ENCODE assay signal across 27 cellular contexts in the genomic region with DNA sequence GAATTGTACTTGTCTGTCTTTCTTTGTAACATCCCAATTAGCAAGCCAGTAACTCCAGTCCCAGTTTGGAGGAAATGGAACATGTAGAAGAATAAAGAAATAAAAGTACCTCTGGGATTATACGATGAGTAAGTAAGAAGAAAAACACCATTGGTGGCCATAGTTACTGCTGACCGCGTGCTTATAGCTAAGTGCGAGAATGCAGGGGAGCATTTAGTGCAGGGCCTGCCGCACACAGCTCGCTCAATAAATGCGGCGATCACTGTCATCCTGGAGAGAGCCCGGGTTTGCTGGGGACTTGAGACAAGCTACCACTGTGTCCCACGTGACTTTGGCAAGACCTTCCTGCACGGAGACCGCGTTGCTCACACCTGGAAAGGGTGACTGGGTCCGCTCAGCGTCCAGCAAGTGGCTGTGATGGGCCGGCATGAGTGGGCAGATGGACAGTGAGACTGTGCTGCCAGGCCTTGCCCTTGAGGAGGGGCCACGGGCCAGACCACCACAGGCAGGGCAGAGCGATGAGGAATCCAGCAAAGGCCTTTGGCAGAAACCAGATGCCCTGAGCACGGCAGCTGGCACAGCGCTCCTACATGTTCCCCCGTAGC. TPM values are rescaled to one million over a fixed set of nuclear protein-coding genes. Genes with fewer than 3 reads are reported as not detected.
DNase-seq lines count a peak whose midpoint lies in the region; ATAC-seq and TF ChIP-seq lines count a peak whose summit lies in the region.
"Had no signal": no experiment of that assay in that cellular context is flagged by ENCODE, and none has a peak within 500 bp of the region (broad histone marks: within the 10 kb centered on the region; RNA-seq: fewer than 3 reads in every experiment).

No MANE protein-coding gene starts in this region.

- no peaks in the 10 kb centered on the region for H3K27me3 ChIP-seq in mesenchymal stem cell (ENCODE audit: control insufficient read depth in 1 of 2, insufficient read depth in 1 of 2, low read length in 2 of 2)
- no peaks in the 10 kb centered on the region for H3K27me3 ChIP-seq in thoracic aorta (replicated peaks; ENCODE audit: insufficient read depth)
- H3K27me3 ChIP-seq: foreskin keratinocyte, left lung, MG63 had no signal

- no peak overlapping the region for H2BK12ac ChIP-seq in mesenchymal stem cell (ENCODE audit: low read length in 2 of 2)

- H3K9me3 Mint-ChIP-seq in brain (peaks cover 0 to 3% (median 0%) of the 10 kb centered on the region in 5 experiments), T-cell (no peaks in the 10 kb centered on the region)
- H3K9me3 Mint-ChIP-seq: activated naive CD8-positive, alpha-beta T cell treated with anti-CD3 and anti-CD28 coated beads, Interleukin-2, amount 10 ng/mL, durations not matched to agents 7 days and 5 days had no signal

- H3K27ac ChIP-seq in mesenchymal stem cell (ENCODE audit: low read length, poor library complexity, severe bottlenecking) (no peak overlapping the region), thoracic aorta (peak overlapping the region; percentile 91 to 97)
- H3K27ac ChIP-seq: foreskin keratinocyte, left lung had no signal

- WGBS in mesenchymal stem cell: 97% methylated on average over 21 of the region's 21 CpGs

- H3K36me3 Mint-ChIP-seq in brain: peaks cover 18% of the 10 kb centered on the region
- H3K36me3 Mint-ChIP-seq in T-cell: peaks cover 36% of the 10 kb centered on the region

- no peak overlapping the region for H3K14ac ChIP-seq in mesenchymal stem cell (ENCODE audit: low read length in 2 of 2)

- DNase-seq in Right ventricle myocardium inferior (ENCODE audit: missing footprints) (peak; percentile 62), left ventricle myocardium superior (no peak), mesenchymal stem cell (no peak), thoracic aorta (ENCODE audit: low spot score) (no peak), AG08395 (ENCODE audit: low spot score) (no peak), T-cell (no peak)
- DNase-seq: activated CD4-positive, alpha-beta T cell treated with anti-CD3 and anti-CD28 coated beads, Interleukin-2, amount 50 U/mL, for 1 hour; activated CD8-positive, alpha-beta memory T cell treated with anti-CD3 and anti-CD28 coated beads, Interleukin-2, amount 10 ng/mL, durations not matched to agents 7 days and 5 days; activated naive CD8-positive, alpha-beta T cell treated with anti-CD3 and anti-CD28 coated beads, Interleukin-2, amount 10 ng/mL, durations not matched to agents 7 days and 5 days; COR-L47; DMS79; effector memory CD4-positive, alpha-beta T cell; erythroblast; foreskin keratinocyte; GF-D8; HCEC 1CT; hippocampal formation; KBM-7; MG63; NCI-H2029 treated with DMSO at 0.1 percent for 48 hours; NCI-H446; T1000 had no signal

- H3K27ac Mint-ChIP-seq in brain (peak overlapping the region in 4 of 5 experiments; percentile 3 to 81 (median 72)), T-cell (no peak overlapping the region)
- H3K27ac Mint-ChIP-seq: activated CD8-positive, alpha-beta memory T cell treated with anti-CD3 and anti-CD28 coated beads, Interleukin-2, amount 10 ng/mL, durations not matched to agents 7 days and 5 days; activated naive CD8-positive, alpha-beta T cell treated with anti-CD3 and anti-CD28 coated beads, Interleukin-2, amount 10 ng/mL, durations not matched to agents 7 days and 5 days; progenitor cell of endocrine pancreas had no signal

- H3K4me3 ChIP-seq in mesenchymal stem cell (ENCODE audit: insufficient read depth in 1 of 2, low read depth in 1 of 2, low read length in 2 of 2) (no peak overlapping the region), thoracic aorta (no peak overlapping the region)
- H3K4me3 ChIP-seq: BLaER1 treated with 17β-estradiol and CSF1 and Interleukin-3, amounts not matched to agents 10 nM and 100 nM; left lung; MG63 had no signal

- H3K4me1 ChIP-seq in mesenchymal stem cell (ENCODE audit: control insufficient read depth, insufficient read depth, low read depth, low read length): peaks cover 21% of the 10 kb centered on the region
- H3K4me1 ChIP-seq in thoracic aorta (ENCODE audit: control insufficient read depth in 1 of 2, low read depth in 2 of 2): peaks cover 14 to 58% of the 10 kb centered on the region in 2 donors
- H3K4me1 ChIP-seq: foreskin keratinocyte had no signal

- H3K4me3 Mint-ChIP-seq in brain (no peak overlapping the region), T-cell (no peak overlapping the region)
- H3K4me3 Mint-ChIP-seq: activated CD8-positive, alpha-beta memory T cell treated with anti-CD3 and anti-CD28 coated beads, Interleukin-2, amount 10 ng/mL, durations not matched to agents 7 days and 5 days; activated naive CD8-positive, alpha-beta T cell treated with anti-CD3 and anti-CD28 coated beads, Interleukin-2, amount 10 ng/mL, durations not matched to agents 7 days and 5 days had no signal

- peak overlapping the region; percentile 73 for H2BK15ac ChIP-seq in mesenchymal stem cell (ENCODE audit: low read depth, poor library complexity, severe bottlenecking)

- POLR2A ChIA-PET in T-cell (lab: Charles Lee): no interaction called here

- H4K8ac ChIP-seq in mesenchymal stem cell (ENCODE audit: low read length): no peak overlapping the region

- H3K4me1 Mint-ChIP-seq in brain: peaks cover 38% of the 10 kb centered on the region
- peaks cover 10 to 12% (median 10%) of the 10 kb centered on the region in 3 donors for H3K4me1 Mint-ChIP-seq in T-cell

- peaks cover 71 to 72% of the 10 kb centered on the region in 2 experiments for H3K36me3 ChIP-seq in mesenchymal stem cell (ENCODE audit: control insufficient read depth in 1 of 2, insufficient read depth in 2 of 2, low read depth in 1 of 2, low read length in 2 of 2)
- H3K36me3 ChIP-seq in thoracic aorta: no peaks in the 10 kb centered on the region

- peak overlapping the region; percentile 44 for H4K91ac ChIP-seq in mesenchymal stem cell (ENCODE audit: low read length)

- no peak overlapping the region for H3K23ac ChIP-seq in mesenchymal stem cell (ENCODE audit: low read length in 2 of 2)

- H2BK120ac ChIP-seq in mesenchymal stem cell (ENCODE audit: low read depth, low read length): no peak overlapping the region

- no peak overlapping the region for H2BK5ac ChIP-seq in mesenchymal stem cell (ENCODE audit: low read depth, low read length, poor library complexity, severe bottlenecking)

- intact Hi-C loops in Right ventricle myocardium inferior (cut with DNase I): loop anchor here (5.0 kb wide), 1 partner anchor 462 kb away; no protein-coding TSS in a partner anchor
- intact Hi-C loops in left ventricle myocardium superior (cut with micrococcal nuclease): no loop called here

- H2AK5ac ChIP-seq in mesenchymal stem cell (ENCODE audit: low read length, severe bottlenecking): no peak overlapping the region

- H3K4me2 ChIP-seq in mesenchymal stem cell (ENCODE audit: low read length, poor library complexity, severe bottlenecking): no peak overlapping the region

- H3K79me1 ChIP-seq in mesenchymal stem cell (replicated peaks; ENCODE audit: low read length, poor library complexity, severe bottlenecking): peaks cover 12% of the 10 kb centered on the region

- no peaks in the 10 kb centered on the region for H3K9me3 ChIP-seq in mesenchymal stem cell (ENCODE audit: control insufficient read depth, low read length)
- no peaks in the 10 kb centered on the region for H3K9me3 ChIP-seq in thoracic aorta
- H3K9me3 ChIP-seq: BLaER1 treated with 17β-estradiol and CSF1 and Interleukin-3, amounts not matched to agents 10 nM and 100 nM; left lung; MG63 had no signal

- CTCF ChIA-PET in T-cell (lab: Charles Lee): interaction anchor here in 1 of 2 donors (0.6 to 1.5 kb wide), 2 partner anchors 9 to 68 kb away, joined by 3 to 4 read pairs; no protein-coding TSS in a partner anchor

- H3K9ac ChIP-seq in mesenchymal stem cell (ENCODE audit: low read length): no peak overlapping the region

- no peak overlapping the region for H2AFZ ChIP-seq in mesenchymal stem cell (ENCODE audit: low read depth, low read length)

- H3K18ac ChIP-seq in mesenchymal stem cell (ENCODE audit: low read depth in 1 of 2, low read length in 2 of 2): peak overlapping the region in 1 of 2 experiments; percentile 32

- no peak overlapping the region for H3K4ac ChIP-seq in mesenchymal stem cell (ENCODE audit: low read depth in 1 of 2, low read length in 2 of 2)

- no peak for TF ChIP-seq CTCF in brain (conservative IDR thresholded peaks at IDR 0.05)
- TF ChIP-seq CTCF in thoracic aorta (IDR thresholded peaks at IDR 0.05): no peak

- ATAC-seq in Right ventricle myocardium inferior (no peak), left ventricle myocardium superior (no peak), thoracic aorta (ENCODE audit: insufficient number of reproducible peaks, low FRiP score, low read depth) (no peak), HG02884 (IDR thresholded peaks at IDR 0.05; ENCODE audit: unreplicated experiment) (no peak), T-cell (replicated peaks in 1 of 4) (no peak)
- ATAC-seq: activated CD8-positive, alpha-beta memory T cell treated with anti-CD3 and anti-CD28 coated beads, Interleukin-2, amount 10 ng/mL, durations not matched to agents 7 days and 5 days; foreskin keratinocyte; left lung had no signal

- peaks cover 4% of the 10 kb centered on the region for H3K27me3 Mint-ChIP-seq in brain
- no peaks in the 10 kb centered on the region for H3K27me3 Mint-ChIP-seq in T-cell
- H3K27me3 Mint-ChIP-seq: activated CD8-positive, alpha-beta memory T cell treated with anti-CD3 and anti-CD28 coated beads, Interleukin-2, amount 10 ng/mL, durations not matched to agents 7 days and 5 days; activated naive CD8-positive, alpha-beta T cell treated with anti-CD3 and anti-CD28 coated beads, Interleukin-2, amount 10 ng/mL, durations not matched to agents 7 days and 5 days; progenitor cell of endocrine pancreas had no signal

RNA-seq across cellular contexts. Expression of a gene that starts 54.8 kb away (rescaled TPM):
- total RNA-seq in Right ventricle myocardium inferior (160 TPM), left ventricle myocardium superior (153 TPM), thoracic aorta (100 to 1,000 TPM; 120 to 126 TPM), T-cell (10 to 100 TPM; 20.9 to 29.0 (median 28.3) TPM)
- 50.4 TPM for polyA plus RNA-seq in brain (ENCODE audit: insufficient read depth, low read depth, low replicate concordance)
- polyA plus RNA-seq in mesenchymal stem cell (2013, experiment 1 of 2): 59.5 TPM
- polyA plus RNA-seq in mesenchymal stem cell (2013, experiment 2 of 2): 60.1 TPM

Comparison
In these comparisons a context has a peak if more than half of its experiments do, and no peak if none do; other contexts are left out.
1. H3K27ac Mint-ChIP-seq: peak in brain (4 of 5); none in T-cell (0 of 2).